ENCODE assay signal across 17 cellular contexts in the genomic region with DNA sequence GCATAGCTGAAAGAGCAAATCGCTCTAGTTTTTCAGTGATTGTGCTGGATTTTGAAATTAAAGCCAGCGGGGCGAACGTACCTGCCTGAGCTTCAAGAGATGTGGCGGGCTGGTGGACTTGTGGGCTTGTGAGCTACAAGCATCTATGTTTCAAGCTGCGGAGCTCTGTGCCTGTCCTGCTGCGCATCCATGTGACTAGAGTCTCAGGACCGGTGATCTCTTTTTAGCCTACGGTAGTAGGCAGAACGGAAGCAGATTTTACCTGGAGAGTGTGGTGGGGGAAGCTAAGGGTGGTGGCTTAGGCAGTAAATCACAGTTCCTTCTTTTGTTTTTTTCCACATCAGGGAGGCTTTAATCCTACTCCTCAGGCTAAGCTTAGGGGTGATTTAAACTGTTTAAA.
"Had no signal": no experiment of that assay in that cellular context is flagged by ENCODE, and none has a peak within 500 bp of the region (broad histone marks: within the 10 kb centered on the region; RNA-seq: fewer than 3 reads in every experiment).

No MANE protein-coding gene starts in this region.

- ATAC-seq: activated CD8-positive, alpha-beta memory T cell treated with anti-CD3 and anti-CD28 coated beads, Interleukin-2, amount 10 ng/mL, durations not matched to agents 7 days and 5 days; natural killer cell; psoas muscle had no signal

- H3K9me3 Mint-ChIP-seq: activated T-cell treated with anti-CD3 and anti-CD28 coated beads, Interleukin-2, amount 50 U/mL, for 24 hours; natural killer cell; stimulated activated naive CD8-positive, alpha-beta T cell treated with anti-CD3 and anti-CD28 coated beads, Interleukin-15, Interleukin-2, amounts not matched to agents 100 ng/mL and 50 ng/mL, for 24 hours; type B pancreatic cell had no signal

- H3K9me3 ChIP-seq: adrenal gland, psoas muscle, sigmoid colon, spleen, suprapubic skin had no signal

- H3K4me2 ChIP-seq: hepatocyte had no signal

- H3K4me1 Mint-ChIP-seq: activated CD8-positive, alpha-beta memory T cell treated with anti-CD3 and anti-CD28 coated beads, Interleukin-2, amount 10 ng/mL, durations not matched to agents 7 days and 5 days; natural killer cell had no signal

- H3K27ac Mint-ChIP-seq: activated CD8-positive, alpha-beta memory T cell treated with anti-CD3 and anti-CD28 coated beads, Interleukin-2, amount 10 ng/mL, durations not matched to agents 7 days and 5 days; activated T-cell treated with anti-CD3 and anti-CD28 coated beads, Interleukin-2, amount 50 U/mL, for 24 hours; natural killer cell; stimulated activated naive CD8-positive, alpha-beta T cell treated with anti-CD3 and anti-CD28 coated beads, Interleukin-15, Interleukin-2, amounts not matched to agents 100 ng/mL and 50 ng/mL, for 24 hours; type B pancreatic cell had no signal

- H3K27ac ChIP-seq: adrenal gland, hepatocyte, psoas muscle, sigmoid colon, spleen, suprapubic skin had no signal

- DNase-seq: activated CD4-positive, alpha-beta T cell treated with anti-CD3 and anti-CD28 coated beads for 1 hour; activated CD4-positive, alpha-beta T cell treated with anti-CD3 and anti-CD28 coated beads, Interleukin-2, amount 50 U/mL, for 48 hours; activated CD8-positive, alpha-beta memory T cell treated with anti-CD3 and anti-CD28 coated beads, Interleukin-2, amount 10 ng/mL, durations not matched to agents 7 days and 5 days; activated naive CD4-positive, alpha-beta T cell treated with anti-CD3 and anti-CD28 coated beads, Interleukin-2, amount 50 U/mL, for 16 hours; activated T-cell treated with anti-CD3 and anti-CD28 coated beads, Interleukin-2, amount 50 U/mL, for 24 hours; adrenal gland; mesenchymal stem cell; natural killer cell; psoas muscle; sigmoid colon; spleen; T-helper 9 cell had no signal

- H3K27me3 ChIP-seq: sigmoid colon, suprapubic skin had no signal

- H3K79me2 ChIP-seq: hepatocyte had no signal

- H3K4me3 Mint-ChIP-seq: activated CD8-positive, alpha-beta memory T cell treated with anti-CD3 and anti-CD28 coated beads, Interleukin-2, amount 10 ng/mL, durations not matched to agents 7 days and 5 days; activated T-cell treated with anti-CD3 and anti-CD28 coated beads, Interleukin-2, amount 50 U/mL, for 24 hours; natural killer cell; stimulated activated naive CD8-positive, alpha-beta T cell treated with anti-CD3 and anti-CD28 coated beads, Interleukin-15, Interleukin-2, amounts not matched to agents 100 ng/mL and 50 ng/mL, for 24 hours; type B pancreatic cell had no signal

- H3K36me3 Mint-ChIP-seq: activated CD8-positive, alpha-beta memory T cell treated with anti-CD3 and anti-CD28 coated beads, Interleukin-2, amount 10 ng/mL, durations not matched to agents 7 days and 5 days; natural killer cell; type B pancreatic cell had no signal

- H3K4me1 ChIP-seq: adrenal gland, psoas muscle, sigmoid colon, spleen, suprapubic skin had no signal

- H3K36me3 ChIP-seq: adrenal gland, sigmoid colon, spleen, suprapubic skin had no signal

- H2AFZ ChIP-seq: hepatocyte had no signal

- H3K4me3 ChIP-seq: adrenal gland, dorsolateral prefrontal cortex, hepatocyte, psoas muscle, sigmoid colon, spleen, suprapubic skin had no signal
